Comparison of ENCODE assay signal across 9 cellular contexts in the genomic region with DNA sequence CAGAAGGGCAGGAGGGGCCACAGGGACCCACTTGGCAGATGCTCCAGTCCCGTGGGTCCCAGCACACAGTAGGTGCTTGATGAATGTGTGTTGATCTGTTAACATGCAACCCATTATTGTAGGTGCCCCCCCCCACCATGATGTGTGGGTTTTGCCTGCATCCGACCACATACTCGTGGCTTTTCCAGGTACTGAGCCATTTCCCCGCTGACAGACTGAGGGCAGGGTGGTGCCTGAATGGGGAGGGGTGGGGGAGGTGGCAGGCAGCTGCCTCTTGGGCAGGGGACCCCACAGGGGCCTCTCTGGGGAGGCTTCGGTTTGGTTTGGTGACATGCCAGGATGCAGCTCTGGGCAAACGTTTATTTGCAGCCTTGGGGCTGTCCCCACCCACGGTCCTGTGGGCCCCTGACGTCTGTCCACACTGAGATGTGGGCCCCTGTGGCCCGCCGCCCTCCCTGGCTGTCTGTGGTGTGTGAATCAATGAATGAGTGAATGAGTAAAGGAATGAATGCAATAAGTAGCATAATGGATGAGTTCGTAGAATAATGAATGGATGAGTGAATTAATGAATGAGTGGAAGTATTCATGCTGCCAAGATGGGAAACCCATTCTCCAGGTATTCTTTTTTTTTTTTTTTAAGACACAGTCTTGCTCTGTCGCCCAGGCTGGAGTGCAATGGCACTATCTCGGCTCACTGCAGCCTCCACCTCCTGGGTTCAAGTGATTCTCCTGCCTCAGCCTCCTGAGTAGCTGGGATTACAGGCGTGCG. TPM values are rescaled to one million over a fixed set of nuclear protein-coding genes. Genes with fewer than 3 reads are reported as not detected.
DNase-seq lines count a peak whose midpoint lies in the region; ATAC-seq and TF ChIP-seq lines count a peak whose summit lies in the region.
"Had no signal": no experiment of that assay in that cellular context is flagged by ENCODE, and none has a peak within 500 bp of the region (broad histone marks: within the 10 kb centered on the region; RNA-seq: fewer than 3 reads in every experiment).

No MANE protein-coding gene starts in this region.

- dilution Hi-C loops in IMR-90 (cut with HindIII; ENCODE audit: low sequenced_read_pairs, unreplicated experiment), result no loop called here

- in situ Hi-C loops in IMR-90 (cut with MboI; ENCODE audit: low sequenced_read_pairs), result no loop called here

- peak overlapping the region; percentile 88 for H3K4ac ChIP-seq in IMR-90 (ENCODE audit: low read depth, low read length)

- no peaks in the 10 kb centered on the region for H3K27me3 Mint-ChIP-seq in CD8-positive, alpha-beta T cell (ENCODE audit: low read depth)

- H4K20me1 ChIP-seq in IMR-90 (ENCODE audit: insufficient read depth, low read length), result no peaks in the 10 kb centered on the region

- DNase-seq in CD8-positive, alpha-beta T cell, result peak; percentile 47 to 89 (median 68)
- DNase-seq in IMR-90 (peak; percentile 52), fibroblast of the aortic adventitia (ENCODE audit: low read depth) (peak; percentile 40), foreskin keratinocyte (no peak), erythroblast (lab: John Stamatoyannopoulos, UW) (no peak)
- peak; percentile 87 to 92 (median 88) for DNase-seq in activated CD8-positive, alpha-beta memory T cell treated with anti-CD3 and anti-CD28 coated beads for 48 hours (ENCODE audit: low read depth in 2 of 3, low spot score in 2 of 3)
- DNase-seq in stimulated activated CD4-positive, alpha-beta T cell treated with anti-CD3 and anti-CD28 coated beads, Interleukin-2, amount 100 ng/mL, for 48 hours, result peak; percentile 85 to 86

- TF ChIP-seq RAD21 in IMR-90 (IDR thresholded peaks at IDR 0.05; ENCODE audit: low read length), result no peak

- H2AK9ac ChIP-seq in IMR-90 (replicated peaks; ENCODE audit: low read depth, low read length, poor library complexity), result peak overlapping the region; percentile 85

- H2BK20ac ChIP-seq in IMR-90 (ENCODE audit: low read depth, low read length), result peak overlapping the region; percentile 73; the same call in 1 of the 2 replicates

- H2BK15ac ChIP-seq in IMR-90 (ENCODE audit: low read depth, low read length), result peak overlapping the region; percentile 68; the same call in 1 of the 3 replicates

- peak overlapping the region; percentile 95 for H3K27ac Mint-ChIP-seq in CD8-positive, alpha-beta T cell

- peaks cover 59% of the 10 kb centered on the region for H3K4me1 Mint-ChIP-seq in CD8-positive, alpha-beta T cell (ENCODE audit: low read depth)

- H3K9me1 ChIP-seq in IMR-90 (ENCODE audit: insufficient read depth, low read length), result no peaks in the 10 kb centered on the region

- intact Hi-C loops in CD8-positive, alpha-beta T cell (cut with DNase I, micrococcal nuclease), result loop anchor here (1.0 to 10.0 kb wide), 3 partner anchors 8 to 286 kb away; a partner anchor contains a TSS
- intact Hi-C loops in IMR-90 (cut with micrococcal nuclease), result loop anchor here (1.0 kb wide), 1 partner anchor 8 kb away; no protein-coding TSS in a partner anchor

- H2AFZ ChIP-seq in IMR-90 (replicated peaks; ENCODE audit: low read length, poor library complexity), result peak overlapping the region; percentile 75

- no peak overlapping the region for H3K14ac ChIP-seq in IMR-90 (replicated peaks; ENCODE audit: low read depth, low read length)

- TF ChIP-seq POLR2A in IMR-90 (IDR thresholded peaks at IDR 0.05; ENCODE audit: low read depth, low read length), result no peak
- no peak for TF ChIP-seq POLR2A in erythroblast (IDR thresholded peaks at IDR 0.05; ENCODE audit: low read length)

- peaks cover 0 to 4% of the 10 kb centered on the region in 2 experiments; a peak in 1 of 4 replicates for H3K79me1 ChIP-seq in IMR-90 (ENCODE audit: low read depth in 1 of 2, low read length in 2 of 2)

- H4K5ac ChIP-seq in IMR-90 (ENCODE audit: low read depth, low read length), result peak overlapping the region; percentile 77

- no peaks in the 10 kb centered on the region for H3K27me3 ChIP-seq in CD8-positive, alpha-beta T cell (ENCODE audit: insufficient read depth, low read length)
- no peaks in the 10 kb centered on the region for H3K27me3 ChIP-seq in IMR-90 (ENCODE audit: control insufficient read depth, insufficient read depth, low read length)
- no peaks in the 10 kb centered on the region for H3K27me3 ChIP-seq in foreskin keratinocyte

- TF ChIP-seq CTCF in CD8-positive, alpha-beta T cell (IDR thresholded peaks at IDR 0.05), result no peak
- no peak for TF ChIP-seq CTCF in IMR-90 (conservative IDR thresholded peaks at IDR 0.05; ENCODE audit: low read depth, low read length)
- TF ChIP-seq CTCF in fibroblast of the aortic adventitia (IDR thresholded peaks at IDR 0.05; ENCODE audit: insufficient read depth, low read length), result no peak
- TF ChIP-seq CTCF in foreskin keratinocyte (conservative IDR thresholded peaks at IDR 0.05), result no peak

- no peaks in the 10 kb centered on the region for H3K9me3 Mint-ChIP-seq in CD8-positive, alpha-beta T cell

- H2BK5ac ChIP-seq in IMR-90 (ENCODE audit: low read depth, low read length, poor library complexity, severe bottlenecking), result peak overlapping the region; percentile 25

- no peak overlapping the region for H3K4me3 ChIP-seq in CD8-positive, alpha-beta T cell (ENCODE audit: low read depth, low read length)
- H3K4me3 ChIP-seq in IMR-90 (ENCODE audit: insufficient read depth, low read depth, low read length) (no peak overlapping the region), fibroblast of the aortic adventitia (ENCODE audit: low read depth, low read length) (no peak overlapping the region)

- H3K27ac ChIP-seq in CD8-positive, alpha-beta T cell (ENCODE audit: low read depth, low read length), result peak overlapping the region; percentile 93
- H3K27ac ChIP-seq in IMR-90 (ENCODE audit: insufficient read depth, low read length), result peak overlapping the region; percentile 16
- H3K27ac ChIP-seq in foreskin keratinocyte, result no peak overlapping the region

- H3K56ac ChIP-seq in IMR-90 (ENCODE audit: extremely low read depth, insufficient read depth, low read length), result no peak overlapping the region

- H3K18ac ChIP-seq in IMR-90 (ENCODE audit: low read depth, low read length), result peak overlapping the region; percentile 22

- POLR2A ChIA-PET in CD8-positive, alpha-beta T cell (lab: Charles Lee), result interaction anchor here (1.4 to 6.1 kb wide), 5 partner anchors 10 to 32 kb away, joined by 6 to 146 read pairs (median 20); a partner anchor contains a TSS
- POLR2A ChIA-PET in IMR-90 (lab: Charles Lee; ENCODE audit: unreplicated experiment), result no interaction called here

- no TSS peak for BruUV-seq in IMR-90 (replicated peaks; lab: Mats Ljungman, UMichigan)

- peak overlapping the region in 1 of 2 experiments; percentile 55; a peak in 2 of 4 replicates for H4K8ac ChIP-seq in IMR-90 (ENCODE audit: low read depth in 2 of 2, low read length in 2 of 2)

- CTCF ChIA-PET in CD8-positive, alpha-beta T cell (lab: Charles Lee), result interaction anchor here (1.3 to 4.6 kb wide), 2 partner anchors 11 to 38 kb away, joined by 5 to 34 read pairs; a partner anchor contains a TSS
- CTCF ChIA-PET in IMR-90 (lab: Yijun Ruan, JAX), result no interaction called here

- no peak overlapping the region; the same call in 1 of the 2 replicates for H3K4me2 ChIP-seq in IMR-90 (ENCODE audit: low read depth, low read length)

- peak overlapping the region; percentile 61; the same call in 1 of the 2 replicates for H2BK120ac ChIP-seq in IMR-90 (ENCODE audit: low read depth, low read length)

- H3K9me3 ChIP-seq in CD8-positive, alpha-beta T cell (ENCODE audit: low read length), result no peaks in the 10 kb centered on the region
- no peaks in the 10 kb centered on the region for H3K9me3 ChIP-seq in IMR-90 (ENCODE audit: control insufficient read depth, insufficient read depth, low read length)

- no peak overlapping the region for H3K23ac ChIP-seq in IMR-90 (ENCODE audit: low read depth, low read length)

- peak overlapping the region; percentile 84; the same call in 1 of the 2 replicates for H2AK5ac ChIP-seq in IMR-90 (ENCODE audit: low read depth, low read length)

- no peaks in the 10 kb centered on the region for H3K36me3 Mint-ChIP-seq in CD8-positive, alpha-beta T cell

- no peaks in the 10 kb centered on the region for H3K36me3 ChIP-seq in CD8-positive, alpha-beta T cell (ENCODE audit: insufficient read depth, low read length)
- no peaks in the 10 kb centered on the region for H3K36me3 ChIP-seq in IMR-90 (ENCODE audit: control insufficient read depth, insufficient read depth, low read length)

- WGBS in IMR-90 (ENCODE audit: extremely low coverage in 2 of 2, insufficient read length in 1 of 2), 2 experiments, result 33 to 100% methylated on average over 1 to 3 of the region's 15 CpGs

- H3K4me3 Mint-ChIP-seq in CD8-positive, alpha-beta T cell, result peak overlapping the region; percentile 86

- ATAC-seq in CD8-positive, alpha-beta T cell, result peak; percentile 43
- ATAC-seq in IMR-90 (ENCODE audit: low read depth) (no peak), foreskin keratinocyte (no peak), GM21723 (IDR thresholded peaks at IDR 0.05; ENCODE audit: unreplicated experiment) (no peak)

- 0 out of 2 replicates have a peak overlapping the region, but pooled peaks have one; percentile 26 for H3K9ac ChIP-seq in IMR-90 (ENCODE audit: low read depth, low read length)

- H3K4me1 ChIP-seq in CD8-positive, alpha-beta T cell (ENCODE audit: insufficient read depth, low read length), result peaks cover 54% of the 10 kb centered on the region
- H3K4me1 ChIP-seq in IMR-90 (ENCODE audit: control insufficient read depth, insufficient read depth, low read length) (peaks cover 23% of the 10 kb centered on the region), foreskin keratinocyte (no peaks in the 10 kb centered on the region)

- H4K91ac ChIP-seq in IMR-90 (ENCODE audit: insufficient read depth, low read depth, low read length), result no peak overlapping the region

RNA-seq across cellular contexts. Expression of a gene that starts 9.0 kb away (rescaled TPM):
- total RNA-seq in CD8-positive, alpha-beta T cell, result 1,000 to 10,000 TPM; 1,995 to 2,125 TPM
- total RNA-seq in IMR-90 (2012; rRNA removed), result 14.2 and 22.8 TPM in 2 replicates
- polyA plus RNA-seq in IMR-90 (2012; rRNA removed), result 77.2 and 101 TPM in 2 replicates
- polyA plus RNA-seq in IMR-90 (2012; cell fraction: cytosol; rRNA removed), result 57.0 and 329 TPM in 2 replicates
- 200 and 259 TPM in 2 replicates for polyA plus RNA-seq in IMR-90 (2012; cell fraction: nucleus; rRNA removed; ENCODE audit: low replicate concordance)
- total RNA-seq in fibroblast of the aortic adventitia (ENCODE audit: low replicate concordance), result 61.9 and 85.6 TPM in 2 replicates
- total RNA-seq in foreskin keratinocyte, result 35.0 and 36.9 TPM in 2 replicates
- polyA plus RNA-seq in foreskin keratinocyte, result 47.1 and 47.7 TPM in 2 replicates

RNA-seq across cellular contexts. Expression of a gene that starts 16.2 kb away (rescaled TPM):
- 10 to 100 TPM in 1 of 2 experiments, 1 to 10 TPM in 1; 7.6 to 10.4 TPM for total RNA-seq in CD8-positive, alpha-beta T cell
- total RNA-seq in IMR-90 (2012; rRNA removed) (0.18 and 0.28 TPM in 2 replicates), fibroblast of the aortic adventitia (ENCODE audit: low replicate concordance) (1.5 and 4.4 TPM in 2 replicates), foreskin keratinocyte (0.03 and 0.04 TPM in 2 replicates)
- polyA plus RNA-seq in IMR-90 (2012; rRNA removed) (0.60 and 0.67 TPM in 2 replicates), foreskin keratinocyte (not detected in 2 replicates)
- polyA plus RNA-seq in IMR-90 (2012; cell fraction: cytosol; rRNA removed), result 0.24 and 0.29 TPM in 2 replicates
- polyA plus RNA-seq in IMR-90 (2012; cell fraction: nucleus; rRNA removed; ENCODE audit: low replicate concordance), result 6.1 and 10.8 TPM in 2 replicates
- total RNA-seq: bronchial epithelial cell had no signal

RNA-seq across cellular contexts. Expression of a gene that starts 32.4 kb away (rescaled TPM):
- 10 to 100 TPM; 41.1 to 43.9 TPM for total RNA-seq in CD8-positive, alpha-beta T cell
- total RNA-seq in IMR-90 (2012; rRNA removed), result 44.8 and 88.0 TPM in 2 replicates
- 118 and 157 TPM in 2 replicates for polyA plus RNA-seq in IMR-90 (2012; rRNA removed)
- polyA plus RNA-seq in IMR-90 (2012; cell fraction: cytosol; rRNA removed), result 210 and 274 TPM in 2 replicates
- 65.4 and 112 TPM in 2 replicates for polyA plus RNA-seq in IMR-90 (2012; cell fraction: nucleus; rRNA removed; ENCODE audit: low replicate concordance)
- total RNA-seq in fibroblast of the aortic adventitia (ENCODE audit: low replicate concordance), result 113 and 119 TPM in 2 replicates
- 234 and 242 TPM in 2 replicates for total RNA-seq in foreskin keratinocyte
- 365 and 374 TPM in 2 replicates for polyA plus RNA-seq in foreskin keratinocyte

RNA-seq across cellular contexts. Expression of a gene that starts 50.0 kb away (rescaled TPM):
- total RNA-seq in CD8-positive, alpha-beta T cell, result 10 to 100 TPM; 20.0 to 25.2 TPM
- total RNA-seq in IMR-90 (2012; rRNA removed), result 11.1 and 14.3 TPM in 2 replicates
- polyA plus RNA-seq in IMR-90 (2012; rRNA removed), result 11.8 and 13.3 TPM in 2 replicates
- 3.8 and 13.8 TPM in 2 replicates for polyA plus RNA-seq in IMR-90 (2012; cell fraction: cytosol; rRNA removed)
- 32.7 and 36.9 TPM in 2 replicates for polyA plus RNA-seq in IMR-90 (2012; cell fraction: nucleus; rRNA removed; ENCODE audit: low replicate concordance)
- 9.6 and 27.2 TPM in 2 replicates for total RNA-seq in fibroblast of the aortic adventitia (ENCODE audit: low replicate concordance)
- total RNA-seq in foreskin keratinocyte, result 4.5 and 6.4 TPM in 2 replicates
- polyA plus RNA-seq in foreskin keratinocyte, result 2.9 and 4.2 TPM in 2 replicates

Comparison
In these comparisons a context has a peak if more than half of its experiments do, and no peak if none do; other contexts are left out.
1. DNase-seq: peak in CD8-positive, alpha-beta T cell (7 of 7), IMR-90 (single experiment), activated CD8-positive, alpha-beta memory T cell treated with anti-CD3 and anti-CD28 coated beads for 48 hours (3 of 3), fibroblast of the aortic adventitia (single experiment) and stimulated activated CD4-positive, alpha-beta T cell treated with anti-CD3 and anti-CD28 coated beads, Interleukin-2, amount 100 ng/mL, for 48 hours (2 of 2); none in foreskin keratinocyte (0 of 2) and erythroblast (0 of 2).
2. RNA of a gene that starts 9.0 kb away (total RNA-seq): 1,995 to 2,125 TPM in CD8-positive, alpha-beta T cell; 61.9 to 85.6 TPM in fibroblast of the aortic adventitia, 35.0 to 36.9 TPM in foreskin keratinocyte and 14.2 to 22.8 TPM in IMR-90; every median in the first group is over 10 times any median in the second.